9 cellular contexts compared by ENCODE assay signal in genomic region chr10:122140941-122141623, GRCh38.
DNase-seq lines count a peak whose midpoint lies in the region; ATAC-seq and TF ChIP-seq lines count a peak whose summit lies in the region.
"Had no signal": no experiment of that assay in that cellular context is flagged by ENCODE, and none has a peak within 500 bp of the region (broad histone marks: within the 10 kb centered on the region; RNA-seq: fewer than 3 reads in every experiment).

No MANE protein-coding gene starts in this region.

- TF ChIP-seq CTCF in AG10803 (conservative IDR thresholded peaks at IDR 0.05; ENCODE audit: low read length) (no peak; the same call in 1 of the 2 replicates), NB4 (IDR thresholded peaks at IDR 0.05; ENCODE audit: low read depth, low read length) (no peak)

- TF ChIP-seq POLR2A in NB4 (IDR thresholded peaks at IDR 0.05; ENCODE audit: extremely low read depth, insufficient read length): no peak

- peaks cover 0 to 4% (median 0%) of the 10 kb centered on the region in 3 donors for H3K4me1 Mint-ChIP-seq in T-cell

- 81 to 84% methylated on average over 10 of the region's 10 CpGs for WGBS in ectodermal cell, 2 experiments

- CTCF ChIA-PET in T-cell (lab: Charles Lee): no interaction called here

- no peak for ATAC-seq in GM19467 (IDR thresholded peaks at IDR 0.05; ENCODE audit: unreplicated experiment)
- ATAC-seq in T-cell (replicated peaks in 1 of 4): no peak

- no peaks in the 10 kb centered on the region for H3K27me3 ChIP-seq in ectodermal cell (ENCODE audit: control insufficient read depth, insufficient read depth, low read length, poor library complexity, severe bottlenecking)
- no peaks in the 10 kb centered on the region for H3K27me3 ChIP-seq in muscle layer of duodenum (ENCODE audit: low read depth, low read length)

- H3K9me3 ChIP-seq in ectodermal cell (ENCODE audit: control insufficient read depth, low read length): no peaks in the 10 kb centered on the region
- H3K9me3 ChIP-seq in muscle layer of duodenum (ENCODE audit: control insufficient read depth in 1 of 2, low read length in 2 of 2): peaks cover 0 to 5% of the 10 kb centered on the region in 2 donors

- H3K27me3 Mint-ChIP-seq in T-cell: peaks cover 4% of the 10 kb centered on the region in 2 donors

- H3K27ac Mint-ChIP-seq in T-cell: no peak overlapping the region

- peaks cover 4 to 5% (median 4%) of the 10 kb centered on the region in 3 donors for H3K9me3 Mint-ChIP-seq in T-cell

- H3K36me3 Mint-ChIP-seq in T-cell: no peaks in the 10 kb centered on the region

- H3K36me3 ChIP-seq in ectodermal cell (ENCODE audit: control insufficient read depth, insufficient read depth, low read length): peaks cover 17% of the 10 kb centered on the region
- H3K36me3 ChIP-seq in muscle layer of duodenum (ENCODE audit: control insufficient read depth in 1 of 2, insufficient read depth in 2 of 2, low read length in 2 of 2): peaks cover 0 to 8% of the 10 kb centered on the region in 2 donors

- H3K4me3 Mint-ChIP-seq in T-cell: no peak overlapping the region

- H3K4me3 ChIP-seq in AG10803 (ENCODE audit: low read length) (no peak overlapping the region), NB4 (ENCODE audit: low read depth, low read length) (no peak overlapping the region), ectodermal cell (ENCODE audit: insufficient read depth, low read depth, low read length) (no peak overlapping the region), muscle layer of duodenum (ENCODE audit: low read depth in 1 of 2, low read length in 2 of 2) (no peak overlapping the region)

- H3K27ac ChIP-seq in ectodermal cell (ENCODE audit: insufficient read depth, low read depth, low read length, poor library complexity, severe bottlenecking) (peak overlapping the region; percentile 20), muscle layer of duodenum (ENCODE audit: low read length) (peak overlapping the region; percentile 65)

- H3K4me1 ChIP-seq in ectodermal cell (ENCODE audit: control insufficient read depth, insufficient read depth, low read length) (peaks cover 5% of the 10 kb centered on the region), muscle layer of duodenum (ENCODE audit: control insufficient read depth in 1 of 2, insufficient read depth in 2 of 2, low read length in 2 of 2) (peaks cover 0 to 58% of the 10 kb centered on the region in 2 donors)

- POLR2A ChIA-PET in T-cell (lab: Charles Lee): no interaction called here

- DNase-seq in AG10803 (ENCODE audit: low read depth) (peak; percentile 93), NB4 (ENCODE audit: low read depth) (peak; percentile 91), NCI-H2196 (lab: John Stamatoyannopoulos, UW; ENCODE audit: unreplicated experiment) (no peak), T-cell (no peak)
- DNase-seq in activated CD8-positive, alpha-beta memory T cell treated with anti-CD3 and anti-CD28 coated beads, Interleukin-2, amount 50 U/mL, for 4 hours: no peak
- DNase-seq: stimulated activated CD4-positive, alpha-beta T cell treated with anti-CD3 and anti-CD28 coated beads, Interleukin-4, amount 100 ng/mL, for 4 hours had no signal

Comparison
In these comparisons a context has a peak if more than half of its experiments do, and no peak if none do; other contexts are left out.
1. DNase-seq: peak in AG10803 (single experiment) and NB4 (single experiment); none in activated CD8-positive, alpha-beta memory T cell treated with anti-CD3 and anti-CD28 coated beads, Interleukin-2, amount 50 U/mL, for 4 hours (single experiment), NCI-H2196 (single experiment) and T-cell (0 of 34).